ENCODE assay signal across 9 cellular contexts in genomic region chr11:130448039-130448415, GRCh38. TPM values are rescaled to one million over a fixed set of nuclear protein-coding genes. Genes with fewer than 3 reads are reported as not detected.
DNase-seq lines count a peak whose midpoint lies in the region; ATAC-seq, FAIRE-seq and TF ChIP-seq lines count a peak whose summit lies in the region.
"Had no signal": no experiment of that assay in that cellular context is flagged by ENCODE, and none has a peak within 500 bp of the region (broad histone marks: within the 10 kb centered on the region; RNA-seq: fewer than 3 reads in every experiment).

No MANE protein-coding gene starts in this region.

- H3K4me3 Mint-ChIP-seq in activated naive CD4-positive, alpha-beta T cell treated with anti-CD3 and anti-CD28 coated beads, Interleukin-2, amount 10 ng/mL, durations not matched to agents 7 days and 5 days: peak overlapping the region; percentile 68
- H3K4me3 Mint-ChIP-seq in mesothelial cell of epicardium: peak overlapping the region; percentile 78

- FAIRE-seq in bronchial epithelial cell (lab: Jason Lieb, UNC) (no peak), GM12891 (lab: Jason Lieb, UNC) (no peak)

- H3K27me3 Mint-ChIP-seq in activated naive CD4-positive, alpha-beta T cell treated with anti-CD3 and anti-CD28 coated beads, Interleukin-2, amount 10 ng/mL, durations not matched to agents 7 days and 5 days: peaks cover 85% of the 10 kb centered on the region
- peaks cover 46% of the 10 kb centered on the region for H3K27me3 Mint-ChIP-seq in mesothelial cell of epicardium (ENCODE audit: low read depth)

- H3K4me3 ChIP-seq in bronchial epithelial cell (ENCODE audit: low read depth, low read length) (peak overlapping the region; percentile 43), upper lobe of left lung (peak overlapping the region in 3 of 4 donors; percentile 54 to 68 (median 63))

- 9% methylated on average over 11 of the region's 11 CpGs for WGBS in upper lobe of left lung, 2 donors

- peak overlapping the region in 2 of 4 donors; percentile 72 to 80 for H3K27ac ChIP-seq in upper lobe of left lung

- no peaks in the 10 kb centered on the region for H3K9me3 ChIP-seq in upper lobe of left lung

- no peaks in the 10 kb centered on the region for H3K36me3 Mint-ChIP-seq in activated naive CD4-positive, alpha-beta T cell treated with anti-CD3 and anti-CD28 coated beads, Interleukin-2, amount 10 ng/mL, durations not matched to agents 7 days and 5 days
- no peaks in the 10 kb centered on the region for H3K36me3 Mint-ChIP-seq in mesothelial cell of epicardium

- no peak for TF ChIP-seq POLR2A in upper lobe of left lung (IDR thresholded peaks at IDR 0.05)
- no peak for TF ChIP-seq POLR2A in GM12891 (IDR thresholded peaks at IDR 0.05; ENCODE audit: low read depth, low read length)

- H3K27ac Mint-ChIP-seq in activated naive CD4-positive, alpha-beta T cell treated with anti-CD3 and anti-CD28 coated beads, Interleukin-2, amount 10 ng/mL, durations not matched to agents 7 days and 5 days: no peak overlapping the region
- H3K27ac Mint-ChIP-seq in mesothelial cell of epicardium: peak overlapping the region; percentile 40

- TF ChIP-seq EP300 in upper lobe of left lung (IDR thresholded peaks at IDR 0.05): no peak

- no peak for ATAC-seq in upper lobe of left lung (ENCODE audit: low FRiP score in 2 of 2)
- ATAC-seq in GM18909 (IDR thresholded peaks at IDR 0.05; ENCODE audit: poor library complexity, unreplicated experiment): no peak
- no peak for ATAC-seq in HG03439 (IDR thresholded peaks at IDR 0.05; ENCODE audit: unreplicated experiment)

- CTCF ChIA-PET in activated naive CD4-positive, alpha-beta T cell treated with anti-CD3 and anti-CD28 coated beads, Interleukin-2, amount 10 ng/mL, durations not matched to agents 7 days and 5 days (lab: Charles Lee): interaction anchor here (1.0 kb wide), 2 partner anchors 13 to 447 kb away, joined by 3 read pairs; no protein-coding TSS in a partner anchor

- peaks cover 9% of the 10 kb centered on the region for H3K4me1 Mint-ChIP-seq in activated naive CD4-positive, alpha-beta T cell treated with anti-CD3 and anti-CD28 coated beads, Interleukin-2, amount 10 ng/mL, durations not matched to agents 7 days and 5 days
- peaks cover 26% of the 10 kb centered on the region for H3K4me1 Mint-ChIP-seq in mesothelial cell of epicardium

- no peaks in the 10 kb centered on the region for H3K9me3 Mint-ChIP-seq in activated naive CD4-positive, alpha-beta T cell treated with anti-CD3 and anti-CD28 coated beads, Interleukin-2, amount 10 ng/mL, durations not matched to agents 7 days and 5 days
- H3K9me3 Mint-ChIP-seq in mesothelial cell of epicardium: no peaks in the 10 kb centered on the region

- H3K27me3 ChIP-seq in bronchial epithelial cell (ENCODE audit: control insufficient read depth, insufficient read depth, low read length) (no peaks in the 10 kb centered on the region), upper lobe of left lung (peaks cover 0 to 17% (median 1%) of the 10 kb centered on the region in 4 donors)

- no peak for DNase-seq in activated naive CD4-positive, alpha-beta T cell treated with anti-CD3 and anti-CD28 coated beads, Interleukin-2, amount 10 ng/mL, durations not matched to agents 7 days and 5 days
- DNase-seq in activated naive CD4-positive, alpha-beta T cell treated with Interleukin-2 at 50 U/mL for 16 hours: no peak
- no peak for DNase-seq in bronchial epithelial cell (ENCODE audit: low read depth)
- no peak for DNase-seq in mesothelial cell of epicardium (ENCODE audit: low spot score in 2 of 2, unreplicated experiment in 2 of 2)
- no peak for DNase-seq in upper lobe of left lung
- DNase-seq in GM12891 (ENCODE audit: insufficient read length, low spot score): no peak
- DNase-seq: activated CD4-positive, alpha-beta T cell treated with anti-CD3 and anti-CD28 coated beads for 4 hours had no signal

- H3K4me1 ChIP-seq in upper lobe of left lung: peaks cover 8 to 24% (median 14%) of the 10 kb centered on the region in 4 donors

- H3K36me3 ChIP-seq in bronchial epithelial cell (ENCODE audit: control insufficient read depth, insufficient read depth, low read length) (no peaks in the 10 kb centered on the region), upper lobe of left lung (no peaks in the 10 kb centered on the region)

- TF ChIP-seq CTCF in bronchial epithelial cell (IDR thresholded peaks at IDR 0.05; ENCODE audit: insufficient read depth, low read length, severe bottlenecking) (no peak), mesothelial cell of epicardium (IDR thresholded peaks at IDR 0.05; ENCODE audit: unreplicated experiment) (no peak), upper lobe of left lung (IDR thresholded peaks at IDR 0.05) (no peak)

TF ChIP-seq in GM12891, 5 proteins besides CTCF, POLR2A, EP300 and RAD21:
- TF ChIP-seq POLR2AphosphoS5 (IDR thresholded peaks at IDR 0.05; ENCODE audit: low read depth, low read length) (no peak), PAX5 (IDR thresholded peaks at IDR 0.05; ENCODE audit: insufficient read depth, low read length, severe bottlenecking) (no peak), POU2F2 (IDR thresholded peaks at IDR 0.05; ENCODE audit: low read depth, low read length) (no peak), SPI1 (IDR thresholded peaks at IDR 0.05; ENCODE audit: low read depth, low read length) (no peak), TAF1 (IDR thresholded peaks at IDR 0.05; ENCODE audit: low read depth, low read length) (no peak)

RNA-seq across cellular contexts. Expression of gene ADAMTS15, which starts 0.4 kb away (rescaled TPM):
- total RNA-seq in bronchial epithelial cell (0.13 and 0.26 TPM in 2 replicates), mesothelial cell of epicardium (8.1 to 9.9 TPM (median 9.4 TPM) in 3 replicates), upper lobe of left lung (10 to 100 TPM in 2 of 6 donors, 1 to 10 TPM in 4; 2.5 to 23.0 (median 7.2) TPM)
- not detected for polyA plus RNA-seq in GM12891 (2012; ENCODE audit: low read depth, missing spikeins)

RNA-seq across cellular contexts. Expression of gene ADAMTS8, which starts 19.6 kb away (rescaled TPM):
- total RNA-seq in bronchial epithelial cell (not detected in 2 replicates), mesothelial cell of epicardium (0.70 to 1.3 TPM (median 0.96 TPM) in 3 replicates), upper lobe of left lung (10 to 100 TPM; 13.0 to 52.3 (median 21.5) TPM)
- not detected for polyA plus RNA-seq in GM12891 (2012; ENCODE audit: low read depth, missing spikeins)
